In genomic region chr10:119374236-119374635, GRCh38 we compare ENCODE assay signal across 25 cellular contexts.
DNase-seq lines count a peak whose midpoint lies in the region; ATAC-seq and TF ChIP-seq lines count a peak whose summit lies in the region.
"Had no signal": no experiment of that assay in that cellular context is flagged by ENCODE, and none has a peak within 500 bp of the region (broad histone marks: within the 10 kb centered on the region; RNA-seq: fewer than 3 reads in every experiment).

No MANE protein-coding gene starts in this region.

- no peak overlapping the region for H3K9ac ChIP-seq in BLaER1 treated with 17β-estradiol and CSF1 and Interleukin-3, amounts not matched to agents 10 nM and 100 nM
- H3K9ac ChIP-seq: SK-N-SH had no signal

- DNase-seq in AG04450 (ENCODE audit: low read depth, low spot score) (no peak), memory B cell (ENCODE audit: low spot score in 2 of 2) (no peak), HPDE6-E6E7 (ENCODE audit: extremely low spot score) (no peak), GM13976 (ENCODE audit: low spot score) (no peak)
- DNase-seq: Caco-2; CD4-positive, alpha-beta memory T cell; DND-41; H7; HFFc6; KG1; NCI-H1092 treated with DMSO at 0.1 percent for 48 hours; NCI-H1436 treated with DMSO at 0.1 percent for 48 hours; NCI-H1930; NCI-H510A treated with DMSO at 0.1 percent for 48 hours; NCI-H748 treated with DMSO at 0.1 percent for 48 hours; NK-92 treated with Interleukin-12 subunit alpha and Interleukin-12 subunit beta, amount 100 ng/mL, for 24 hours; SIG-M5; SK-N-SH had no signal

- H3K4me2 ChIP-seq in BLaER1 treated with 17β-estradiol and CSF1 and Interleukin-3, amounts not matched to agents 10 nM and 100 nM: peak overlapping the region; percentile 20 to 98 (median 61)
- H3K4me2 ChIP-seq: A549, SK-N-SH had no signal

- peaks cover 28% of the 10 kb centered on the region for H3K4me1 Mint-ChIP-seq in activated T-helper 17 cell treated with anti-CD3 and anti-CD28 coated beads, Interleukin-2, amount 50 U/mL, for 72 hours
- H3K4me1 Mint-ChIP-seq in memory B cell: peaks cover 43% of the 10 kb centered on the region

- CTCF ChIA-PET in AG04450 (lab: Charles Lee): no interaction called here

- H3K36me3 ChIP-seq in BLaER1 treated with 17β-estradiol and CSF1 and Interleukin-3, amounts not matched to agents 10 nM and 100 nM: no peaks in the 10 kb centered on the region

- H3K4me3 ChIP-seq in AG04450 (ENCODE audit: low read depth, low read length): no peak overlapping the region
- no peak overlapping the region for H3K4me3 ChIP-seq in BLaER1 treated with 17β-estradiol and CSF1 and Interleukin-3, amounts not matched to agents 10 nM and 100 nM
- H3K4me3 ChIP-seq: A549 had no signal

- H3K27ac Mint-ChIP-seq in activated T-helper 17 cell treated with anti-CD3 and anti-CD28 coated beads, Interleukin-2, amount 50 U/mL, for 72 hours: peak overlapping the region; percentile 14
- peak overlapping the region; percentile 91 for H3K27ac Mint-ChIP-seq in memory B cell
- H3K27ac Mint-ChIP-seq: HFFc6 had no signal

- peaks cover 0 to 10% (median 0%) of the 10 kb centered on the region in 11 experiments; a peak in 7 of 22 replicates for H4K20me1 ChIP-seq in BLaER1 treated with 17β-estradiol and CSF1 and Interleukin-3, amounts not matched to agents 10 nM and 100 nM

- in situ Hi-C loops in GM13976 (cut with MboI; ENCODE audit: low sequenced_read_pairs, unreplicated experiment): no loop called here

- no peak overlapping the region for H3K4me3 Mint-ChIP-seq in activated T-helper 17 cell treated with anti-CD3 and anti-CD28 coated beads, Interleukin-2, amount 50 U/mL, for 72 hours
- H3K4me3 Mint-ChIP-seq in memory B cell: no peak overlapping the region
- H3K4me3 Mint-ChIP-seq: CD4-positive, alpha-beta memory T cell; HFFc6 had no signal

- peak overlapping the region; percentile 11 for H3K27ac ChIP-seq in AG04450 (ENCODE audit: low read depth, low read length)
- H3K27ac ChIP-seq in BLaER1 treated with 17β-estradiol and CSF1 and Interleukin-3, amounts not matched to agents 10 nM and 100 nM: no peak overlapping the region
- H3K27ac ChIP-seq: A549, RWPE1 had no signal

- POLR2A ChIA-PET in AG04450 (lab: Yijun Ruan, JAX): no interaction called here

- TF ChIP-seq CTCF in AG04450 (IDR thresholded peaks at IDR 0.05; ENCODE audit: low read depth, low read length) (no peak), GM13976 (IDR thresholded peaks at IDR 0.05; ENCODE audit: borderline replicate concordance, control extremely low read depth, extremely low read depth, insufficient read depth, missing control alignments) (no peak)

- H3K9me3 ChIP-seq in AG04450 (ENCODE audit: control insufficient read depth, insufficient read depth, low read length): no peaks in the 10 kb centered on the region
- peaks cover 0 to 6% (median 0%) of the 10 kb centered on the region in 11 experiments; a peak in 3 of 22 replicates for H3K9me3 ChIP-seq in BLaER1 treated with 17β-estradiol and CSF1 and Interleukin-3, amounts not matched to agents 10 nM and 100 nM (replicated peaks in 1 of 11)
- H3K9me3 ChIP-seq: A549, Caco-2, SK-N-SH had no signal

- H3K4me1 ChIP-seq in BLaER1 treated with 17β-estradiol and CSF1 and Interleukin-3, amounts not matched to agents 10 nM and 100 nM: peaks cover 41 to 58% (median 49%) of the 10 kb centered on the region in 10 experiments
- H3K4me1 ChIP-seq: A549 had no signal

- no peak for ATAC-seq in activated T-helper 17 cell treated with anti-CD3 and anti-CD28 coated beads, Interleukin-2, amount 50 U/mL, for 72 hours (replicated peaks)
- no peak for ATAC-seq in memory B cell (ENCODE audit: low read depth)
- no peak for ATAC-seq in HG02938 (IDR thresholded peaks at IDR 0.05; ENCODE audit: unreplicated experiment)
- no peak for ATAC-seq in GM21360 (IDR thresholded peaks at IDR 0.05; ENCODE audit: unreplicated experiment)
- ATAC-seq: A549, HepG2 had no signal

- no peaks in the 10 kb centered on the region for H3K36me3 Mint-ChIP-seq in activated T-helper 17 cell treated with anti-CD3 and anti-CD28 coated beads, Interleukin-2, amount 50 U/mL, for 72 hours (ENCODE audit: low read depth)
- H3K36me3 Mint-ChIP-seq in memory B cell: peaks cover 12% of the 10 kb centered on the region
- H3K36me3 Mint-ChIP-seq: CD4-positive, alpha-beta memory T cell had no signal

- H3K27me3 Mint-ChIP-seq in activated T-helper 17 cell treated with anti-CD3 and anti-CD28 coated beads, Interleukin-2, amount 50 U/mL, for 72 hours: no peaks in the 10 kb centered on the region
- H3K27me3 Mint-ChIP-seq in memory B cell: no peaks in the 10 kb centered on the region
- H3K27me3 Mint-ChIP-seq: CD4-positive, alpha-beta memory T cell had no signal

- H3K9me3 Mint-ChIP-seq in activated T-helper 17 cell treated with anti-CD3 and anti-CD28 coated beads, Interleukin-2, amount 50 U/mL, for 72 hours: no peaks in the 10 kb centered on the region
- peaks cover 2% of the 10 kb centered on the region for H3K9me3 Mint-ChIP-seq in memory B cell
- H3K9me3 Mint-ChIP-seq: CD4-positive, alpha-beta memory T cell; HFFc6 had no signal

- H3K27me3 ChIP-seq in AG04450 (ENCODE audit: control insufficient read depth, insufficient read depth, low read length): no peaks in the 10 kb centered on the region
- no peaks in the 10 kb centered on the region for H3K27me3 ChIP-seq in BLaER1 treated with 17β-estradiol and CSF1 and Interleukin-3, amounts not matched to agents 10 nM and 100 nM
